ENCODE assay signal across 17 cellular contexts in the genomic region with DNA sequence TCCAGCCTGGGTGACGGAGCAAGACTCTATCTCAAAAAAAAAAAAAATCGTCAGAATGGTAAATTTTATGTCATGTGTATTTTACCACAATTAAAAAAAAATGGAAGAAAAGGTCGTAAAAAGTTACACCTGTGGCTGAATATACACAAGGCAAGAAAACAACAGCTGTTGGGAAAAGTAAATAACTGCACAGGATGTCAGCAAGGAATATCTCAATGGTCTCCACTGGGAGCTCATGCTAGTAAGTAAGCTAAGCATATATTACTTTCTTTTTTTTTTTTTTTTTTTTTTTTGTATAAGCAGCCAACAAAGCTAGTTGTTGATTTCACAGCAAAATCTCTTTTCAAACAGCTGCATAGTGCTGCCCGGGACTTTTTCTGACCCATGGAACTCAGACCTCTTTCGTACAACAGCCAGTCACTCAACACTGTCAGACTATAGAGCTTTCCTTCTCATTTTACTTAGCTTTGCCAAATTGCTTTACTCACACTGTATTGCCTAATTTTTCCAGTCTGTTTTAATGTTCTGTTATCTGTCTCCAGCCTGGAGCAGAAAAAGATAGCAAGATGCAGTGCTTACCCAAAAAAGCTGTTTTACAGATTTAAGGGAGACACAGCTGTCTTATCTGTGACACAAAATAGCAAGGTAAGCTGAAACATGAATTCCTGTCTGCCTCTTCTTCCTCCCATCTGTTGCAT.
A peak's percentile ranks its signal among the peaks of the same experiment; 100 is the strongest.
DNase-seq lines count a peak whose midpoint lies in the region; ATAC-seq and TF ChIP-seq lines count a peak whose summit lies in the region.
"Had no signal": no experiment of that assay in that cellular context is flagged by ENCODE, and none has a peak within 500 bp of the region (broad histone marks: within the 10 kb centered on the region; RNA-seq: fewer than 3 reads in every experiment).

No MANE protein-coding gene starts in this region.

- H3K4me3 ChIP-seq in right atrium auricular region (no peak overlapping the region), heart right ventricle (no peak overlapping the region), sigmoid colon (no peak overlapping the region), Caco-2 (ENCODE audit: low read depth, low read length) (no peak overlapping the region)

- CTCF ChIA-PET in Caco-2 (lab: Charles Lee) = interaction anchor here (0.6 kb wide), 1 partner anchor 69 kb away, joined by 3 read pairs; no protein-coding TSS in a partner anchor

- POLR2A ChIA-PET in Caco-2 (lab: Charles Lee) = interaction anchor here (0.6 kb wide), 1 partner anchor 25 kb away, joined by 3 read pairs; no protein-coding TSS in a partner anchor

- no peaks in the 10 kb centered on the region for H3K4me1 Mint-ChIP-seq in Caco-2 (ENCODE audit: low read depth, unreplicated experiment)

- WGBS in heart right ventricle, 2 donors = 67 to 75% methylated on average over 5 of the region's 5 CpGs
- WGBS in sigmoid colon, 2 donors = 23 to 63% methylated on average over 5 of the region's 5 CpGs

- BruUV-seq in Caco-2 (replicated peaks; lab: Mats Ljungman, UMichigan) = no TSS peak

- TF ChIP-seq CTCF in right atrium auricular region (IDR thresholded peaks at IDR 0.05) (no peak), heart right ventricle (IDR thresholded peaks at IDR 0.05) (no peak), sigmoid colon (IDR thresholded peaks at IDR 0.05) (no peak), Caco-2 (IDR thresholded peaks at IDR 0.05; ENCODE audit: insufficient read depth in 1 of 2, low read depth in 1 of 2, low read length in 1 of 2, severe bottlenecking in 1 of 2, unreplicated experiment in 1 of 2) (no peak)

- DNase-seq in Right ventricle myocardium superior (no peak), right atrium auricular region (ENCODE audit: low spot score) (no peak), amniotic epithelial cell (ENCODE audit: low read depth) (peak; percentile 66), heart right ventricle (no peak), sigmoid colon (no peak), NCI-H510A (lab: John Stamatoyannopoulos, UW) (no peak), Caco-2 (no peak), NCI-H2227 (lab: John Stamatoyannopoulos, UW; ENCODE audit: unreplicated experiment) (no peak)
- DNase-seq: activated CD4-positive, alpha-beta T cell treated with anti-CD3 and anti-CD28 coated beads, Interleukin-2, amount 50 U/mL, for 4 hours; COR-L47; cortex of kidney; mesendoderm; NCI-H1092 treated with DMSO at 0.1 percent for 48 hours; NCI-H446 treated with DMSO at 0.1 percent for 48 hours; small intestine; stimulated activated naive CD8-positive, alpha-beta T cell treated with anti-CD3 and anti-CD28 coated beads, Interleukin-15, Interleukin-2, amounts not matched to agents 100 U/mL and 50 U/mL, for 24 hours had no signal

- TF ChIP-seq EP300 in sigmoid colon (IDR thresholded peaks at IDR 0.05) = no peak

- no peak overlapping the region for H3K4me3 Mint-ChIP-seq in Caco-2 (ENCODE audit: unreplicated experiment)

- H3K27me3 Mint-ChIP-seq in Caco-2 (ENCODE audit: insufficient read depth, unreplicated experiment) = no peaks in the 10 kb centered on the region

- intact Hi-C loops in Right ventricle myocardium superior (cut with DNase I) = no loop called here
- intact Hi-C loops in heart right ventricle (cut with DNase I) = no loop called here
- intact Hi-C loops in sigmoid colon (cut with DNase I) = no loop called here
- intact Hi-C loops in Caco-2 (cut with micrococcal nuclease; ENCODE audit: unreplicated experiment) = no loop called here

- H3K36me3 Mint-ChIP-seq in Caco-2 (ENCODE audit: insufficient read depth, unreplicated experiment) = no peaks in the 10 kb centered on the region

- H3K9me3 ChIP-seq in right atrium auricular region (no peaks in the 10 kb centered on the region), heart right ventricle (peaks cover 0 to 11% (median 0%) of the 10 kb centered on the region in 11 donors), sigmoid colon (no peaks in the 10 kb centered on the region), Caco-2 (no peaks in the 10 kb centered on the region)

- TF ChIP-seq POLR2A in sigmoid colon (IDR thresholded peaks at IDR 0.05) = no peak

- no peaks in the 10 kb centered on the region for H3K36me3 ChIP-seq in right atrium auricular region
- H3K36me3 ChIP-seq in heart right ventricle = no peaks in the 10 kb centered on the region
- no peaks in the 10 kb centered on the region for H3K36me3 ChIP-seq in sigmoid colon
- no peaks in the 10 kb centered on the region for H3K36me3 ChIP-seq in Caco-2 (ENCODE audit: control insufficient read depth, insufficient read depth, low read length)

- H3K9me3 Mint-ChIP-seq in Caco-2 (ENCODE audit: unreplicated experiment) = peaks cover 15% of the 10 kb centered on the region

- no peak overlapping the region for H3K27ac Mint-ChIP-seq in Caco-2 (ENCODE audit: unreplicated experiment)

- no peaks in the 10 kb centered on the region for H3K27me3 ChIP-seq in right atrium auricular region
- H3K27me3 ChIP-seq in heart right ventricle = no peaks in the 10 kb centered on the region
- no peaks in the 10 kb centered on the region for H3K27me3 ChIP-seq in sigmoid colon
- H3K27me3 ChIP-seq in Caco-2 (replicated peaks; ENCODE audit: control insufficient read depth, insufficient read depth, low read length) = no peaks in the 10 kb centered on the region

- H3K27ac ChIP-seq in right atrium auricular region (no peak overlapping the region), heart right ventricle (no peak overlapping the region), sigmoid colon (no peak overlapping the region)
- H3K27ac ChIP-seq: RWPE1 had no signal

- ATAC-seq in Right ventricle myocardium superior (ENCODE audit: poor library complexity) (peak; percentile 95), heart right ventricle (peak in 7 of 8 donors; percentile 51 to 91 (median 84))
- ATAC-seq: stimulated activated naive CD8-positive, alpha-beta T cell treated with anti-CD3 and anti-CD28 coated beads, Interleukin-15, Interleukin-2, amounts not matched to agents 100 U/mL and 50 U/mL, for 24 hours had no signal

- H3K4me1 ChIP-seq in right atrium auricular region = no peaks in the 10 kb centered on the region
- H3K4me1 ChIP-seq in heart right ventricle = peaks cover 0 to 5% (median 0%) of the 10 kb centered on the region in 9 donors
- no peaks in the 10 kb centered on the region for H3K4me1 ChIP-seq in sigmoid colon
- no peaks in the 10 kb centered on the region; the same call in 1 of the 2 replicates for H3K4me1 ChIP-seq in Caco-2
